Comparison of ENCODE assay signal across 38 cellular contexts in genomic region chr2:68975844-68976243, GRCh38. TPM values are rescaled to one million over a fixed set of nuclear protein-coding genes. Genes with fewer than 3 reads are reported as not detected.
"Had no signal": no experiment of that assay in that cellular context is flagged by ENCODE, and none has a peak within 500 bp of the region (broad histone marks: within the 10 kb centered on the region; RNA-seq: fewer than 3 reads in every experiment).

No MANE protein-coding gene starts in this region.

- H3K4me3 ChIP-seq: ascending aorta, breast epithelium, cardiac muscle cell, esophagus squamous epithelium, gastroesophageal sphincter, heart right ventricle had no signal

- H3K4me1 ChIP-seq: breast epithelium, esophagus squamous epithelium, gastroesophageal sphincter, heart right ventricle had no signal

- H3K4me1 Mint-ChIP-seq: activated B cell treated with CpG ODN at 0.5 μM for 24 hours; activated CD4-positive, alpha-beta memory T cell treated with anti-CD3 and anti-CD28 coated beads, Interleukin-2, amount 10 ng/mL, durations not matched to agents 7 days and 5 days; activated naive CD4-positive, alpha-beta T cell treated with anti-CD3 and anti-CD28 coated beads, Interleukin-2, amount 10 ng/mL, durations not matched to agents 7 days and 5 days; brain; T-helper 17 cell had no signal

- DNase-seq: activated B cell treated with CpG ODN at 0.5 μM for 24 hours; activated CD4-positive, alpha-beta memory T cell treated with anti-CD3 and anti-CD28 coated beads, Interleukin-2, amount 10 ng/mL, durations not matched to agents 7 days and 5 days; activated CD4-positive, alpha-beta T cell treated with anti-CD3 and anti-CD28 coated beads for 48 hours; activated CD4-positive, alpha-beta T cell treated with anti-CD3 and anti-CD28 coated beads, Interleukin-2, amount 50 U/mL, for 4 hours; activated CD8-positive, alpha-beta memory T cell treated with anti-CD3 and anti-CD28 coated beads, Interleukin-2, amount 50 U/mL, for 48 hours; activated gamma-delta T cell; activated naive CD4-positive, alpha-beta T cell; activated naive CD4-positive, alpha-beta T cell treated with anti-CD3 and anti-CD28 coated beads, Interleukin-2, amount 10 ng/mL, durations not matched to agents 7 days and 5 days; activated naive CD8-positive, alpha-beta T cell treated with anti-CD3 and anti-CD28 coated beads, Interleukin-2, amount 10 ng/mL, durations not matched to agents 7 days and 5 days; activated T-cell treated with anti-CD3 and anti-CD28 coated beads for 4 hours; activated T-cell treated with anti-CD3 and anti-CD28 coated beads, Interleukin-2, amount 50 U/mL, for 24 hours; activated T-cell treated with anti-CD3 and anti-CD28 coated beads, Interleukin-2, amount 50 U/mL, for 72 hours; effector CD8-positive, alpha-beta T cell; esophagus squamous epithelium; foreskin melanocyte; heart right ventricle; T-helper 1 cell; T-helper 17 cell; T1000; WERI-Rb-1 had no signal

- H3K27ac Mint-ChIP-seq: activated B cell treated with CpG ODN at 0.5 μM for 24 hours; activated CD4-positive, alpha-beta memory T cell treated with anti-CD3 and anti-CD28 coated beads, Interleukin-2, amount 10 ng/mL, durations not matched to agents 7 days and 5 days; activated naive CD4-positive, alpha-beta T cell treated with anti-CD3 and anti-CD28 coated beads, Interleukin-2, amount 10 ng/mL, durations not matched to agents 7 days and 5 days; activated naive CD4-positive, alpha-beta T cell treated with anti-CD3 and anti-CD28 coated beads, Interleukin-2, amount 50 U/mL, for 72 hours; activated naive CD8-positive, alpha-beta T cell treated with anti-CD3 and anti-CD28 coated beads, Interleukin-2, amount 10 ng/mL, durations not matched to agents 7 days and 5 days; activated T-cell treated with anti-CD3 and anti-CD28 coated beads, Interleukin-2, amount 50 U/mL, for 24 hours; activated T-cell treated with anti-CD3 and anti-CD28 coated beads, Interleukin-2, amount 50 U/mL, for 72 hours; brain; T-helper 17 cell; T-helper 2 cell treated with Interferon-gamma antibody and Interleukin-4, amounts not matched to agents 5 μg/mL and 100 μg/mL, for 36 hours had no signal

- H3K9me3 ChIP-seq: ascending aorta, breast epithelium, esophagus squamous epithelium, gastroesophageal sphincter, heart right ventricle had no signal

- H3K27me3 ChIP-seq: ascending aorta, breast epithelium, gastroesophageal sphincter had no signal

- FAIRE-seq: colon, endometrium, endothelial cell of umbilical vein had no signal

- H3K4me3 Mint-ChIP-seq: activated B cell treated with CpG ODN at 0.5 μM for 24 hours; activated CD4-positive, alpha-beta memory T cell treated with anti-CD3 and anti-CD28 coated beads, Interleukin-2, amount 10 ng/mL, durations not matched to agents 7 days and 5 days; activated naive CD4-positive, alpha-beta T cell treated with anti-CD3 and anti-CD28 coated beads, Interleukin-2, amount 10 ng/mL, durations not matched to agents 7 days and 5 days; activated naive CD8-positive, alpha-beta T cell treated with anti-CD3 and anti-CD28 coated beads, Interleukin-2, amount 10 ng/mL, durations not matched to agents 7 days and 5 days; activated T-cell treated with anti-CD3 and anti-CD28 coated beads, Interleukin-2, amount 50 U/mL, for 24 hours; activated T-cell treated with anti-CD3 and anti-CD28 coated beads, Interleukin-2, amount 50 U/mL, for 72 hours; brain; central memory CD8-positive, alpha-beta T cell; T-helper 17 cell; T-helper 2 cell treated with Interferon-gamma antibody and Interleukin-4, amounts not matched to agents 5 μg/mL and 100 μg/mL, for 36 hours had no signal

- ATAC-seq: activated CD4-positive, CD25-positive, alpha-beta regulatory T cell treated with anti-CD3 and anti-CD28 coated beads, Interleukin-2, amount 50 U/mL, for 24 hours; activated naive CD4-positive, alpha-beta T cell treated with anti-CD3 and anti-CD28 coated beads, Interleukin-2, amount 50 U/mL, for 72 hours; activated T-cell treated with anti-CD3 and anti-CD28 coated beads, Interleukin-2, amount 50 U/mL, for 72 hours; gastroesophageal sphincter; heart right ventricle; T-helper 17 cell had no signal

- H3K36me3 ChIP-seq: ascending aorta, breast epithelium, cardiac muscle cell, esophagus squamous epithelium, gastroesophageal sphincter, heart right ventricle, WERI-Rb-1 had no signal

- H3K9me3 Mint-ChIP-seq: activated B cell treated with CpG ODN at 0.5 μM for 24 hours; activated CD4-positive, alpha-beta memory T cell treated with anti-CD3 and anti-CD28 coated beads, Interleukin-2, amount 10 ng/mL, durations not matched to agents 7 days and 5 days; activated naive CD4-positive, alpha-beta T cell treated with anti-CD3 and anti-CD28 coated beads, Interleukin-2, amount 10 ng/mL, durations not matched to agents 7 days and 5 days; activated naive CD4-positive, alpha-beta T cell treated with anti-CD3 and anti-CD28 coated beads, Interleukin-2, amount 50 U/mL, for 72 hours; activated naive CD8-positive, alpha-beta T cell treated with anti-CD3 and anti-CD28 coated beads, Interleukin-2, amount 10 ng/mL, durations not matched to agents 7 days and 5 days; activated T-cell treated with anti-CD3 and anti-CD28 coated beads, Interleukin-2, amount 50 U/mL, for 24 hours; activated T-cell treated with anti-CD3 and anti-CD28 coated beads, Interleukin-2, amount 50 U/mL, for 72 hours; brain; central memory CD8-positive, alpha-beta T cell; T-helper 2 cell treated with Interferon-gamma antibody and Interleukin-4, amounts not matched to agents 5 μg/mL and 100 μg/mL, for 36 hours had no signal

- H3K27ac ChIP-seq: ascending aorta, breast epithelium, cardiac muscle cell, epithelial cell of prostate, esophagus squamous epithelium, gastroesophageal sphincter, heart right ventricle, WERI-Rb-1 had no signal

- H3K36me3 Mint-ChIP-seq: activated naive CD4-positive, alpha-beta T cell treated with anti-CD3 and anti-CD28 coated beads, Interleukin-2, amount 10 ng/mL, durations not matched to agents 7 days and 5 days; activated naive CD4-positive, alpha-beta T cell treated with anti-CD3 and anti-CD28 coated beads, Interleukin-2, amount 50 U/mL, for 72 hours; activated naive CD8-positive, alpha-beta T cell treated with anti-CD3 and anti-CD28 coated beads, Interleukin-2, amount 10 ng/mL, durations not matched to agents 7 days and 5 days; brain had no signal

RNA-seq across cellular contexts. Expression of gene GKN1, which starts 1.4 kb away (rescaled TPM):
- total RNA-seq: activated B cell treated with CpG ODN at 0.5 μM for 24 hours; activated CD4-positive, alpha-beta memory T cell treated with anti-CD3 and anti-CD28 coated beads, Interleukin-2, amount 10 ng/mL, durations not matched to agents 7 days and 5 days; activated naive CD4-positive, alpha-beta T cell treated with anti-CD3 and anti-CD28 coated beads, Interleukin-2, amount 50 U/mL, for 72 hours; activated naive CD8-positive, alpha-beta T cell treated with anti-CD3 and anti-CD28 coated beads, Interleukin-2, amount 10 ng/mL, durations not matched to agents 7 days and 5 days; activated T-cell treated with anti-CD3 and anti-CD28 coated beads, Interleukin-2, amount 50 U/mL, for 72 hours; breast epithelium; cardiac muscle cell; cerebellum; dermis microvascular lymphatic vessel endothelial cell; endothelial cell of umbilical vein; fibroblast of lung; glomerular endothelial cell; heart right ventricle; T-helper 17 cell had no signal
- polyA plus RNA-seq: cardiac muscle cell, endothelial cell of umbilical vein, fibroblast of lung had no signal

RNA-seq across cellular contexts. Expression of gene GKN2, which starts 23.2 kb away (rescaled TPM):
- total RNA-seq: activated B cell treated with CpG ODN at 0.5 μM for 24 hours; activated CD4-positive, alpha-beta memory T cell treated with anti-CD3 and anti-CD28 coated beads, Interleukin-2, amount 10 ng/mL, durations not matched to agents 7 days and 5 days; activated naive CD4-positive, alpha-beta T cell treated with anti-CD3 and anti-CD28 coated beads, Interleukin-2, amount 50 U/mL, for 72 hours; activated naive CD8-positive, alpha-beta T cell treated with anti-CD3 and anti-CD28 coated beads, Interleukin-2, amount 10 ng/mL, durations not matched to agents 7 days and 5 days; activated T-cell treated with anti-CD3 and anti-CD28 coated beads, Interleukin-2, amount 50 U/mL, for 72 hours; breast epithelium; cardiac muscle cell; cerebellum; dermis microvascular lymphatic vessel endothelial cell; endothelial cell of umbilical vein; esophagus squamous epithelium; fibroblast of lung; fibroblast of villous mesenchyme; gastroesophageal sphincter; glomerular endothelial cell; heart right ventricle; T-helper 17 cell had no signal
- polyA plus RNA-seq: cardiac muscle cell, endothelial cell of umbilical vein, fibroblast of lung, heart right ventricle had no signal

RNA-seq across cellular contexts. Expression of gene ANTXR1, which starts 37.1 kb away (rescaled TPM):
- total RNA-seq: activated B cell treated with CpG ODN at 0.5 μM for 24 hours; activated CD4-positive, alpha-beta memory T cell treated with anti-CD3 and anti-CD28 coated beads, Interleukin-2, amount 10 ng/mL, durations not matched to agents 7 days and 5 days; activated naive CD4-positive, alpha-beta T cell treated with anti-CD3 and anti-CD28 coated beads, Interleukin-2, amount 50 U/mL, for 72 hours; activated T-cell treated with anti-CD3 and anti-CD28 coated beads, Interleukin-2, amount 50 U/mL, for 72 hours; T-helper 17 cell had no signal
